ENCODE assay signal across 17 cellular contexts in the genomic region with DNA sequence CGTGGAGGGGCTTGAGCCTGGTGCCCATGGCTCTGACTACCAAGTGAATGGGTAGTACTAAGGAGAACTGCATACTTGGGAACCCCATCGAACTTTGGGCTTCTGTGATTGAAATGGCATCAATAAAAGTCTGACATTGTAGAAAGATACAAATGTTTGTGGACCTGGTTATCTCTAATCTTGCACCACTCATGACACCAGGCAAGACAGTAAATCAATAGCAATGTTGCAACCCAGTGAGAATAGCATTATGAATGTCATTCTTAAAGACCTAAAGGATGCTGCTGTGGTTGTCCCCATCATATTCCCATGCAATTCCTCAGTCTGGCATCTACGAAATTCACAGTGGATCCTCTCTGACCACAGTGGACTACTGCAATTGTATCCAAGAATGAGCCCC.
DNase-seq lines count a peak whose midpoint lies in the region; ATAC-seq and TF ChIP-seq lines count a peak whose summit lies in the region.
"Had no signal": no experiment of that assay in that cellular context is flagged by ENCODE, and none has a peak within 500 bp of the region (broad histone marks: within the 10 kb centered on the region; RNA-seq: fewer than 3 reads in every experiment).

No MANE protein-coding gene starts in this region.

- TF ChIP-seq POLR2A in right lobe of liver (IDR thresholded peaks at IDR 0.05) = no peak

- no peaks in the 10 kb centered on the region for H3K9me3 ChIP-seq in right lobe of liver

- H3K27ac ChIP-seq in right lobe of liver = no peak overlapping the region
- H3K27ac ChIP-seq: BLaER1 had no signal

- H3K4me3 ChIP-seq in right lobe of liver = no peak overlapping the region
- H3K4me3 ChIP-seq: BLaER1 had no signal

- H3K27me3 ChIP-seq in right lobe of liver = no peaks in the 10 kb centered on the region
- H3K27me3 ChIP-seq: BLaER1 had no signal

- ATAC-seq in right lobe of liver (peak in 3 of 4 donors; percentile 45 to 66 (median 55)), HG02852 (IDR thresholded peaks at IDR 0.05; ENCODE audit: unreplicated experiment) (no peak)
- ATAC-seq: HCT116 had no signal

- DNase-seq in activated effector memory CD4-positive, alpha-beta T cell treated with anti-CD3 and anti-CD28 coated beads, Interleukin-2, amount 50 U/mL, for 16 hours = peak; percentile 8
- no peak for DNase-seq in activated effector memory CD4-positive, alpha-beta T cell treated with Interleukin-2 at 50 U/mL for 16 hours
- DNase-seq in ecto neural progenitor cell (ENCODE audit: low spot score) (peak; percentile 19), right lobe of liver (no peak), NCI-H446 treated with DMSO at 0.1 percent for 48 hours (lab: John Stamatoyannopoulos, UW) (no peak), retina (no peak)
- DNase-seq: 8988T; CD4-positive, alpha-beta memory T cell; DMS153; DMS79; GDM1; GOT3; H7; HFFc6 had no signal

- H3K36me3 ChIP-seq in right lobe of liver = no peaks in the 10 kb centered on the region
- H3K36me3 ChIP-seq: BLaER1 had no signal

- 40% methylated on average over 3 of the region's 3 CpGs for WGBS in right lobe of liver (ENCODE audit: insufficient coverage, low coverage, low lambda C conversion rate, missing lambda C conversion rate)

- TF ChIP-seq CTCF in right lobe of liver (IDR thresholded peaks at IDR 0.05) = no peak

- intact Hi-C loops in right lobe of liver (cut with DNase I) = no loop called here

- H3K4me1 ChIP-seq in right lobe of liver = no peaks in the 10 kb centered on the region
- H3K4me1 ChIP-seq: BLaER1 had no signal

Comparison
In these comparisons a context has a peak if more than half of its experiments do, and no peak if none do; other contexts are left out.
1. DNase-seq: peak in activated effector memory CD4-positive, alpha-beta T cell treated with anti-CD3 and anti-CD28 coated beads, Interleukin-2, amount 50 U/mL, for 16 hours (single experiment) and ecto neural progenitor cell (single experiment); none in activated effector memory CD4-positive, alpha-beta T cell treated with Interleukin-2 at 50 U/mL for 16 hours (single experiment), right lobe of liver (0 of 3), NCI-H446 treated with DMSO at 0.1 percent for 48 hours (single experiment) and retina (single experiment).